Comparison of ENCODE assay signal across 28 cellular contexts in genomic region chr7:82158327-82158726, GRCh38.
"Had no signal": no experiment of that assay in that cellular context is flagged by ENCODE, and none has a peak within 500 bp of the region (broad histone marks: within the 10 kb centered on the region; RNA-seq: fewer than 3 reads in every experiment).

No MANE protein-coding gene starts in this region.

- H3K4me3 Mint-ChIP-seq: activated CD4-positive, alpha-beta memory T cell treated with anti-CD3 and anti-CD28 coated beads for 36 hours; activated CD4-positive, alpha-beta T cell treated with anti-CD3 and anti-CD28 coated beads, Interleukin-2, amount 10 ng/mL, durations not matched to agents 24 days and 14 days; activated naive CD4-positive, alpha-beta T cell treated with anti-CD3 and anti-CD28 coated beads, Interleukin-2, amount 10 ng/mL, durations not matched to agents 7 days and 5 days; activated T-helper 1 cell treated with anti-CD3 and anti-CD28 coated beads, Interleukin-12 subunit alpha, Interleukin-12 subunit beta, Interleukin-2, Interleukin-4 antibody, amounts not matched to agents 30 ng/mL and 10 ng/mL and 1 ng/mL, durations not matched to agents 14 hours and 24 hours and 36 hours; central memory CD8-positive, alpha-beta T cell; dendritic cell treated with granulocyte-macrophage colony-stimulating factor and Interleukin-4, amounts not matched to agents 40 ng/mL and 50 ng/mL, for 4 days; endodermal cell; naive thymus-derived CD8-positive, alpha-beta T cell; neural progenitor cell; stimulated activated naive B cell treated with anti-CD40 and anti-IgM and Interleukin-4, amounts not matched to agents 10 μg/mL and 1 μg/mL and 100 μg/mL, for 72 hours had no signal

- H3K36me3 ChIP-seq: breast epithelium, esophagus muscularis mucosa, left lung, lower lobe of right lung, neural progenitor cell, right atrium auricular region, stomach, tibial artery, upper lobe of right lung had no signal

- H3K9me3 ChIP-seq: breast epithelium, esophagus muscularis mucosa, left lung, lower lobe of right lung, right atrium auricular region, stomach, tibial artery, upper lobe of right lung had no signal

- H3K4me1 ChIP-seq: breast epithelium, left lung, lower lobe of right lung, right atrium auricular region, stomach, tibial artery, upper lobe of right lung had no signal

- DNase-seq: activated CD4-positive, alpha-beta memory T cell treated with anti-CD3 and anti-CD28 coated beads for 36 hours; activated CD4-positive, alpha-beta T cell treated with anti-CD3 and anti-CD28 coated beads, Interleukin-2, amount 10 ng/mL, durations not matched to agents 24 days and 14 days; activated CD4-positive, CD25-positive, alpha-beta regulatory T cell treated with anti-CD3 and anti-CD28 coated beads, Interleukin-2, amount 50 U/mL, for 72 hours; activated CD8-positive, alpha-beta memory T cell treated with anti-CD3 and anti-CD28 coated beads, Interleukin-2, amount 50 U/mL, for 4 hours; activated gamma-delta T cell; activated naive CD4-positive, alpha-beta T cell treated with anti-CD3 and anti-CD28 coated beads, Interleukin-2, amount 10 ng/mL, durations not matched to agents 7 days and 5 days; activated T-cell treated with anti-CD3 and anti-CD28 coated beads, Interleukin-2, amount 50 U/mL, for 1 hour; amygdala; endodermal cell; foreskin melanocyte; left lung; lower lobe of right lung; mesenchymal stem cell; naive thymus-derived CD8-positive, alpha-beta T cell; occipital lobe; stimulated activated CD4-positive, alpha-beta T cell treated with anti-CD3 and anti-CD28 coated beads, Interleukin-2, amount 100 ng/mL, for 24 hours; stimulated activated naive B cell treated with anti-CD40 and anti-IgM and Interleukin-4, amounts not matched to agents 10 μg/mL and 1 μg/mL and 100 μg/mL, for 72 hours; stomach; tibial artery; upper lobe of right lung had no signal

- H3K9me3 Mint-ChIP-seq: activated CD4-positive, alpha-beta T cell treated with anti-CD3 and anti-CD28 coated beads, Interleukin-2, amount 10 ng/mL, durations not matched to agents 24 days and 14 days; activated naive CD4-positive, alpha-beta T cell treated with anti-CD3 and anti-CD28 coated beads, Interleukin-2, amount 10 ng/mL, durations not matched to agents 7 days and 5 days; activated T-helper 1 cell treated with anti-CD3 and anti-CD28 coated beads, Interleukin-12 subunit alpha, Interleukin-12 subunit beta, Interleukin-2, Interleukin-4 antibody, amounts not matched to agents 30 ng/mL and 10 ng/mL and 1 ng/mL, durations not matched to agents 14 hours and 24 hours and 36 hours; dendritic cell treated with granulocyte-macrophage colony-stimulating factor and Interleukin-4, amounts not matched to agents 40 ng/mL and 50 ng/mL, for 4 days; stimulated activated naive B cell treated with anti-CD40 and anti-IgM and Interleukin-4, amounts not matched to agents 10 μg/mL and 1 μg/mL and 100 μg/mL, for 72 hours had no signal

- H3K27ac ChIP-seq: breast epithelium, esophagus muscularis mucosa, left lung, lower lobe of right lung, neural progenitor cell, right atrium auricular region, stomach, tibial artery, upper lobe of right lung had no signal

- H3K36me3 Mint-ChIP-seq: activated CD4-positive, alpha-beta memory T cell treated with anti-CD3 and anti-CD28 coated beads for 36 hours; activated naive CD4-positive, alpha-beta T cell treated with anti-CD3 and anti-CD28 coated beads, Interleukin-2, amount 10 ng/mL, durations not matched to agents 7 days and 5 days; naive thymus-derived CD8-positive, alpha-beta T cell; neural progenitor cell; stimulated activated naive B cell treated with anti-CD40 and anti-IgM and Interleukin-4, amounts not matched to agents 10 μg/mL and 1 μg/mL and 100 μg/mL, for 72 hours had no signal

- H3K27me3 ChIP-seq: breast epithelium, esophagus muscularis mucosa, left lung, neural progenitor cell, right atrium auricular region, stomach, tibial artery, upper lobe of right lung had no signal

- H3K27me3 Mint-ChIP-seq: activated CD4-positive, alpha-beta memory T cell treated with anti-CD3 and anti-CD28 coated beads for 36 hours; activated CD4-positive, alpha-beta T cell treated with anti-CD3 and anti-CD28 coated beads, Interleukin-2, amount 10 ng/mL, durations not matched to agents 24 days and 14 days; activated naive CD4-positive, alpha-beta T cell treated with anti-CD3 and anti-CD28 coated beads, Interleukin-2, amount 10 ng/mL, durations not matched to agents 7 days and 5 days; central memory CD8-positive, alpha-beta T cell; dendritic cell treated with granulocyte-macrophage colony-stimulating factor and Interleukin-4, amounts not matched to agents 40 ng/mL and 50 ng/mL, for 4 days; naive thymus-derived CD8-positive, alpha-beta T cell; stimulated activated naive B cell treated with anti-CD40 and anti-IgM and Interleukin-4, amounts not matched to agents 10 μg/mL and 1 μg/mL and 100 μg/mL, for 72 hours had no signal

- ATAC-seq: left lung; lower lobe of right lung; naive thymus-derived CD8-positive, alpha-beta T cell; stimulated activated naive B cell treated with anti-CD40 and anti-IgM and Interleukin-4, amounts not matched to agents 10 μg/mL and 1 μg/mL and 100 μg/mL, for 72 hours; upper lobe of right lung had no signal

- H3K27ac Mint-ChIP-seq: activated CD4-positive, alpha-beta memory T cell treated with anti-CD3 and anti-CD28 coated beads for 36 hours; activated CD4-positive, alpha-beta T cell treated with anti-CD3 and anti-CD28 coated beads, Interleukin-2, amount 10 ng/mL, durations not matched to agents 24 days and 14 days; activated naive CD4-positive, alpha-beta T cell treated with anti-CD3 and anti-CD28 coated beads, Interleukin-2, amount 10 ng/mL, durations not matched to agents 7 days and 5 days; activated T-helper 1 cell treated with anti-CD3 and anti-CD28 coated beads, Interleukin-12 subunit alpha, Interleukin-12 subunit beta, Interleukin-2, Interleukin-4 antibody, amounts not matched to agents 30 ng/mL and 10 ng/mL and 1 ng/mL, durations not matched to agents 14 hours and 24 hours and 36 hours; dendritic cell treated with granulocyte-macrophage colony-stimulating factor and Interleukin-4, amounts not matched to agents 40 ng/mL and 50 ng/mL, for 4 days; endodermal cell; naive thymus-derived CD8-positive, alpha-beta T cell; neural progenitor cell; stimulated activated naive B cell treated with anti-CD40 and anti-IgM and Interleukin-4, amounts not matched to agents 10 μg/mL and 1 μg/mL and 100 μg/mL, for 72 hours had no signal

- H3K4me3 ChIP-seq: breast epithelium, esophagus muscularis mucosa, left lung, lower lobe of right lung, neural progenitor cell, right atrium auricular region, smooth muscle cell, stomach, tibial artery, upper lobe of right lung had no signal

- H3K4me1 Mint-ChIP-seq: activated CD4-positive, alpha-beta T cell treated with anti-CD3 and anti-CD28 coated beads, Interleukin-2, amount 10 ng/mL, durations not matched to agents 24 days and 14 days; activated naive CD4-positive, alpha-beta T cell treated with anti-CD3 and anti-CD28 coated beads, Interleukin-2, amount 10 ng/mL, durations not matched to agents 7 days and 5 days; central memory CD8-positive, alpha-beta T cell; naive thymus-derived CD8-positive, alpha-beta T cell; stimulated activated naive B cell treated with anti-CD40 and anti-IgM and Interleukin-4, amounts not matched to agents 10 μg/mL and 1 μg/mL and 100 μg/mL, for 72 hours had no signal
